ENCODE assay signal across 8 cellular contexts in genomic region chr15:48527517-48527916, GRCh38.
"Had no signal": no experiment of that assay in that cellular context is flagged by ENCODE, and none has a peak within 500 bp of the region (broad histone marks: within the 10 kb centered on the region; RNA-seq: fewer than 3 reads in every experiment).

No MANE protein-coding gene starts in this region.

- H3K4me3 ChIP-seq: GM23248, HAP-1, K562 had no signal

- FAIRE-seq: HTR-8/SVneo, K562 had no signal

- H3K27ac ChIP-seq: GM23248 had no signal

- H3K9ac ChIP-seq: GM23248 had no signal

- H3K4me1 ChIP-seq: HAP-1 had no signal

- H2AFZ ChIP-seq: GM23248 had no signal

- H3K9me3 ChIP-seq: HAP-1 had no signal

- H3K36me3 ChIP-seq: HAP-1 had no signal

- ATAC-seq: HCT116, K562 had no signal

- DNase-seq: GM23248, GOT3, H7, KG1 had no signal
